ENCODE assay signal across 11 cellular contexts in the genomic region with DNA sequence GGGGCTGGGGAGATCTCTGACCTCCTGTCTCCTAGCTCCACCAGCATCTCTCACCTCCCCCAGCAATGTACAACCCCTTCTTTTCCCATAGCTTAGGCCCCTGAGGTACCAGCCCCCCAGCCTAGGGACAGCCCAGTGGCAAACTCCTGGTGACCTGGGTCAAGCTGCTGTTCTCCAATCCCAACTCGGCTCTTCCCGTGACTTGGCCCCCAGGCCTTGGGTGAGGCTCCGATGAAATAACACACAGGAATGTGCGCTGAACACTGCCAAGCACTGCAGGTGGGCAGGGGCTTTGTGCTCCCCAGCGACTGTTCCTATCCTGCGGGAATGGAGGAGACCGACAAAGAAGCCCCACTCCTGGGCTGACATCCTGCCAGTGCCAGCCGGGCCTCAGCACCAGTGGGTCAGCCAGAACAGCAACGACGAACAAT.
DNase-seq lines count a peak whose midpoint lies in the region; ATAC-seq and TF ChIP-seq lines count a peak whose summit lies in the region.
"Had no signal": no experiment of that assay in that cellular context is flagged by ENCODE, and none has a peak within 500 bp of the region (broad histone marks: within the 10 kb centered on the region; RNA-seq: fewer than 3 reads in every experiment).

No MANE protein-coding gene starts in this region.

- peaks cover 7% of the 10 kb centered on the region for H3K27me3 Mint-ChIP-seq in activated naive CD4-positive, alpha-beta T cell treated with anti-CD3 and anti-CD28 coated beads, Interleukin-2, amount 10 ng/mL, durations not matched to agents 7 days and 5 days
- no peaks in the 10 kb centered on the region for H3K27me3 Mint-ChIP-seq in activated CD8-positive, alpha-beta T cell treated with anti-CD3 and anti-CD28 coated beads for 36 hours
- H3K27me3 Mint-ChIP-seq in type B pancreatic cell (peaks cover 17% of the 10 kb centered on the region), progenitor cell of endocrine pancreas (peaks cover 14% of the 10 kb centered on the region)

- H3K9me3 Mint-ChIP-seq in activated naive CD4-positive, alpha-beta T cell treated with anti-CD3 and anti-CD28 coated beads, Interleukin-2, amount 10 ng/mL, durations not matched to agents 7 days and 5 days, result peaks cover 2% of the 10 kb centered on the region
- H3K9me3 Mint-ChIP-seq in activated naive CD4-positive, alpha-beta T cell treated with anti-CD3 and anti-CD28 coated beads, Interleukin-2, amount 50 U/mL, for 72 hours, result peaks cover 4% of the 10 kb centered on the region in 2 donors
- H3K9me3 Mint-ChIP-seq in activated CD8-positive, alpha-beta T cell treated with anti-CD3 and anti-CD28 coated beads for 36 hours, result peaks cover 2% of the 10 kb centered on the region
- H3K9me3 Mint-ChIP-seq in type B pancreatic cell, result no peaks in the 10 kb centered on the region
- H3K9me3 Mint-ChIP-seq in progenitor cell of endocrine pancreas (ENCODE audit: low read depth), result no peaks in the 10 kb centered on the region

- peaks cover 4% of the 10 kb centered on the region for H3K36me3 Mint-ChIP-seq in activated naive CD4-positive, alpha-beta T cell treated with anti-CD3 and anti-CD28 coated beads, Interleukin-2, amount 10 ng/mL, durations not matched to agents 7 days and 5 days
- H3K36me3 Mint-ChIP-seq in activated naive CD4-positive, alpha-beta T cell treated with anti-CD3 and anti-CD28 coated beads, Interleukin-2, amount 50 U/mL, for 72 hours, result no peaks in the 10 kb centered on the region
- peaks cover 2% of the 10 kb centered on the region for H3K36me3 Mint-ChIP-seq in activated CD8-positive, alpha-beta T cell treated with anti-CD3 and anti-CD28 coated beads for 36 hours (ENCODE audit: low read depth)
- H3K36me3 Mint-ChIP-seq in type B pancreatic cell (no peaks in the 10 kb centered on the region), progenitor cell of endocrine pancreas (ENCODE audit: insufficient read depth) (no peaks in the 10 kb centered on the region)

- intact Hi-C loops in activated CD8-positive, alpha-beta T cell treated with anti-CD3 and anti-CD28 coated beads for 36 hours (cut with micrococcal nuclease), result loop anchor here (5.0 kb wide), 1 partner anchor 63 kb away; a partner anchor contains a TSS

- TF ChIP-seq CTCF in activated CD8-positive, alpha-beta T cell treated with anti-CD3 and anti-CD28 coated beads for 36 hours (IDR thresholded peaks at IDR 0.05), result no peak
- TF ChIP-seq CTCF in type B pancreatic cell (conservative IDR thresholded peaks at IDR 0.05) (no peak), progenitor cell of endocrine pancreas (IDR thresholded peaks at IDR 0.05; ENCODE audit: unreplicated experiment) (no peak)

- DNase-seq in activated naive CD4-positive, alpha-beta T cell treated with anti-CD3 and anti-CD28 coated beads, Interleukin-2, amount 10 ng/mL, durations not matched to agents 7 days and 5 days, result no peak
- DNase-seq in activated naive CD4-positive, alpha-beta T cell treated with anti-CD3 and anti-CD28 coated beads, Interleukin-2, amount 50 U/mL, for 72 hours (ENCODE audit: low spot score in 2 of 2), result no peak
- no peak for DNase-seq in activated CD8-positive, alpha-beta T cell treated with anti-CD3 and anti-CD28 coated beads for 36 hours
- peak; percentile 32 for DNase-seq in iPS-NIHi11 (ENCODE audit: low spot score)
- peak; percentile 57 for DNase-seq in type B pancreatic cell (ENCODE audit: extremely low spot score, unreplicated experiment)
- no peak for DNase-seq in progenitor cell of endocrine pancreas (ENCODE audit: low spot score, unreplicated experiment)
- no peak for DNase-seq in GM19238 (ENCODE audit: insufficient read length, low spot score)
- DNase-seq: GM23248, Kasumi-1, SIG-M5 had no signal

- peaks cover 62% of the 10 kb centered on the region for H3K4me1 Mint-ChIP-seq in activated naive CD4-positive, alpha-beta T cell treated with anti-CD3 and anti-CD28 coated beads, Interleukin-2, amount 10 ng/mL, durations not matched to agents 7 days and 5 days
- H3K4me1 Mint-ChIP-seq in activated CD8-positive, alpha-beta T cell treated with anti-CD3 and anti-CD28 coated beads for 36 hours (ENCODE audit: low read depth), result peaks cover 59% of the 10 kb centered on the region
- H3K4me1 Mint-ChIP-seq in type B pancreatic cell (ENCODE audit: unreplicated experiment) (no peaks in the 10 kb centered on the region), progenitor cell of endocrine pancreas (ENCODE audit: low read depth) (no peaks in the 10 kb centered on the region)

- peak overlapping the region; percentile 45 for H3K4me3 Mint-ChIP-seq in activated naive CD4-positive, alpha-beta T cell treated with anti-CD3 and anti-CD28 coated beads, Interleukin-2, amount 10 ng/mL, durations not matched to agents 7 days and 5 days
- peak overlapping the region; percentile 53 for H3K4me3 Mint-ChIP-seq in activated CD8-positive, alpha-beta T cell treated with anti-CD3 and anti-CD28 coated beads for 36 hours
- no peak overlapping the region for H3K4me3 Mint-ChIP-seq in type B pancreatic cell
- H3K4me3 Mint-ChIP-seq in progenitor cell of endocrine pancreas (ENCODE audit: low read depth), result no peak overlapping the region

- POLR2A ChIA-PET in activated CD8-positive, alpha-beta T cell treated with anti-CD3 and anti-CD28 coated beads for 36 hours (lab: Charles Lee), result interaction anchor here (1.0 to 7.0 kb wide), 3 partner anchors 14 to 20 kb away, joined by 3 to 77 read pairs (median 4); no protein-coding TSS in a partner anchor

- H3K27ac Mint-ChIP-seq in activated naive CD4-positive, alpha-beta T cell treated with anti-CD3 and anti-CD28 coated beads, Interleukin-2, amount 10 ng/mL, durations not matched to agents 7 days and 5 days, result peak overlapping the region; percentile 91
- H3K27ac Mint-ChIP-seq in activated naive CD4-positive, alpha-beta T cell treated with anti-CD3 and anti-CD28 coated beads, Interleukin-2, amount 50 U/mL, for 72 hours, result peak overlapping the region in 1 of 2 donors; percentile 46
- H3K27ac Mint-ChIP-seq in activated CD8-positive, alpha-beta T cell treated with anti-CD3 and anti-CD28 coated beads for 36 hours, result peak overlapping the region; percentile 83
- peak overlapping the region; percentile 60 for H3K27ac Mint-ChIP-seq in type B pancreatic cell
- H3K27ac Mint-ChIP-seq in progenitor cell of endocrine pancreas, result no peak overlapping the region

- no peak for ATAC-seq in activated naive CD4-positive, alpha-beta T cell treated with anti-CD3 and anti-CD28 coated beads, Interleukin-2, amount 50 U/mL, for 72 hours
- ATAC-seq in activated CD8-positive, alpha-beta T cell treated with anti-CD3 and anti-CD28 coated beads for 36 hours, result no peak
- no peak for ATAC-seq in HG02678 (IDR thresholded peaks at IDR 0.05; ENCODE audit: unreplicated experiment)

- CTCF ChIA-PET in activated naive CD4-positive, alpha-beta T cell treated with anti-CD3 and anti-CD28 coated beads, Interleukin-2, amount 10 ng/mL, durations not matched to agents 7 days and 5 days (lab: Charles Lee), result interaction anchor here (1.3 to 8.3 kb wide), 4 partner anchors 8 to 248 kb away, joined by 4 to 104 read pairs (median 16); no protein-coding TSS in a partner anchor
- CTCF ChIA-PET in activated CD8-positive, alpha-beta T cell treated with anti-CD3 and anti-CD28 coated beads for 36 hours (lab: Charles Lee), result interaction anchor here (0.8 to 10.4 kb wide), 8 partner anchors 11 to 276 kb away, joined by 3 to 73 read pairs (median 6); no protein-coding TSS in a partner anchor

Comparison
In these comparisons a context has a peak if more than half of its experiments do, and no peak if none do; other contexts are left out.
1. DNase-seq: peak in iPS-NIHi11 (single experiment) and type B pancreatic cell (single experiment); none in activated naive CD4-positive, alpha-beta T cell treated with anti-CD3 and anti-CD28 coated beads, Interleukin-2, amount 10 ng/mL, durations not matched to agents 7 days and 5 days (single experiment), activated naive CD4-positive, alpha-beta T cell treated with anti-CD3 and anti-CD28 coated beads, Interleukin-2, amount 50 U/mL, for 72 hours (0 of 2), activated CD8-positive, alpha-beta T cell treated with anti-CD3 and anti-CD28 coated beads for 36 hours (single experiment), progenitor cell of endocrine pancreas (single experiment) and GM19238 (single experiment).
2. H3K4me3 Mint-ChIP-seq: peak in activated naive CD4-positive, alpha-beta T cell treated with anti-CD3 and anti-CD28 coated beads, Interleukin-2, amount 10 ng/mL, durations not matched to agents 7 days and 5 days (single experiment) and activated CD8-positive, alpha-beta T cell treated with anti-CD3 and anti-CD28 coated beads for 36 hours (single experiment); none in type B pancreatic cell (single experiment) and progenitor cell of endocrine pancreas (single experiment).